Comparison of ENCODE assay signal across 2 cellular contexts in the genomic region with DNA sequence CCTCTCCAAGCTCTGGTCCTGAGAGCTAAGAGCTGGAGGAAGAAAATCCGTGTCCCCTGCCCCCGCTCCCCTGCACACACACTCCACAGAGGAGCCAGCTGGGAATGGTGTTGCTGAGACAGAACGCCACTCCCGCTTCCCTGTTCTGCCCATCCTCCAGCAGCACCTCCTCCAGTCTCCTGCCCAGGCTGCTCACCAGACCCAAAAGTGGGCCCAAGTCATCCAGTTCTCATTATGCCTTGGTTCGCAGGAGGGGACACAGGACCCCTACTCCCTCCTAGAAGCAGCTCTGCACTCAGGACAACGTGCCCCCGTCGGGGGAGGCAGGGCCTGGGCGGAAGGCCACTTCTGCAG.
TF ChIP-seq lines count a peak whose summit lies in the region.

No MANE protein-coding gene starts in this region.

TF ChIP-seq in A549, 52 proteins besides CTCF, POLR2A, EP300 and RAD21 (continued from another document):
- TF ChIP-seq, protein P1, sequence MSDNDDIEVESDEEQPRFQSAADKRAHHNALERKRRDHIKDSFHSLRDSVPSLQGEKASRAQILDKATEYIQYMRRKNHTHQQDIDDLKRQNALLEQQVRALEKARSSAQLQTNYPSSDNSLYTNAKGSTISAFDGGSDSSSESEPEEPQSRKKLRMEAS (IDR thresholded peaks at IDR 0.05): no peak
- TF ChIP-seq NFE2L2 (conservative IDR thresholded peaks at IDR 0.05; ENCODE audit: low read length) (no peak), KDM1A (IDR thresholded peaks at IDR 0.05; ENCODE audit: low read depth) (no peak), MAZ (IDR thresholded peaks at IDR 0.05; ENCODE audit: borderline replicate concordance, low read depth, low read length) (no peak), NR3C1 (IDR thresholded peaks at IDR 0.05) (no peak), CHD2 (IDR thresholded peaks at IDR 0.05; ENCODE audit: low read length, partially characterized antibody) (no peak), BHLHE40 (IDR thresholded peaks at IDR 0.05; ENCODE audit: low read depth, low read length) (no peak), TFCP2L1 (CRISPR knock-in tag; IDR thresholded peaks at IDR 0.05) (no peak), CHD4 (IDR thresholded peaks at IDR 0.05; ENCODE audit: borderline replicate concordance) (no peak), NPAS2 (CRISPR knock-in tag; IDR thresholded peaks at IDR 0.05; ENCODE audit: borderline replicate concordance) (no peak)
- TF ChIP-seq, protein P2, sequence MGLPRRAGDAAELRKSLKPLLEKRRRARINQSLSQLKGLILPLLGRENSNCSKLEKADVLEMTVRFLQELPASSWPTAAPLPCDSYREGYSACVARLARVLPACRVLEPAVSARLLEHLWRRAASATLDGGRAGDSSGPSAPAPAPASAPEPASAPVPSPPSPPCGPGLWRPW (IDR thresholded peaks at IDR 0.05): no peak

TF ChIP-seq in HEK293, 187 proteins besides CTCF, POLR2A, EP300 and RAD21 (continued from another document):
- TF ChIP-seq, protein P3, sequence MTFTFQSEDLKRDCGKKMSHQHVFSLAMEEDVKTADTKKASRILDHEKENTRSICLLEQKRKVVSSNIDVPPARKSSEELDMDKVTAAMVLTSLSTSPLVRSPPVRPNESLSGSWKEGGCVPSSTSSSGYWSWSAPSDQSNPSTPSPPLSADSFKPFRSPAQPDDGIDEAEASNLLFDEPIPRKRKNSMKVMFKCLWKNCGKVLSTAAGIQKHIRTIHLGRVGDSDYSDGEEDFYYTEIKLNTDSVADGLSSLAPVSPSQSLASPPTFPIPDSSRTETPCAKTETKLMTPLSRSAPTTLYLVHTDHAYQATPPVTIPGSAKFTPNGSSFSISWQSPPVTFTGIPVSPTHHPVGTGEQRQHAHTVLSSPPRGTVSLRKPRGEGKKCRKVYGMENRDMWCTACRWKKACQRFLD (tag by site-specific recombination; IDR thresholded peaks at IDR 0.05): no peak
- TF ChIP-seq, protein P4, sequence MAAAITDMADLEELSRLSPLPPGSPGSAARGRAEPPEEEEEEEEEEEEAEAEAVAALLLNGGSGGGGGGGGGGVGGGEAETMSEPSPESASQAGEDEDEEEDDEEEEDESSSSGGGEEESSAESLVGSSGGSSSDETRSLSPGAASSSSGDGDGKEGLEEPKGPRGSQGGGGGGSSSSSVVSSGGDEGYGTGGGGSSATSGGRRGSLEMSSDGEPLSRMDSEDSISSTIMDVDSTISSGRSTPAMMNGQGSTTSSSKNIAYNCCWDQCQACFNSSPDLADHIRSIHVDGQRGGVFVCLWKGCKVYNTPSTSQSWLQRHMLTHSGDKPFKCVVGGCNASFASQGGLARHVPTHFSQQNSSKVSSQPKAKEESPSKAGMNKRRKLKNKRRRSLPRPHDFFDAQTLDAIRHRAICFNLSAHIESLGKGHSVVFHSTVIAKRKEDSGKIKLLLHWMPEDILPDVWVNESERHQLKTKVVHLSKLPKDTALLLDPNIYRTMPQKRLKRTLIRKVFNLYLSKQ (tag by site-specific recombination; IDR thresholded peaks at IDR 0.05; ENCODE audit: borderline replicate concordance): no peak
- TF ChIP-seq ZNF341 (tag by site-specific recombination; IDR thresholded peaks at IDR 0.05; ENCODE audit: low read depth): peak; percentile 94
- TF ChIP-seq ZNF561 (tag by site-specific recombination; IDR thresholded peaks at IDR 0.05; ENCODE audit: borderline replicate concordance): peak; percentile 12; the same call in 1 of the 2 replicates
